Comparison of ENCODE assay signal across 8 cellular contexts in genomic region chr16:4293822-4294457, GRCh38. TPM values are rescaled to one million over a fixed set of nuclear protein-coding genes. Genes with fewer than 3 reads are reported as not detected.
DNase-seq lines count a peak whose midpoint lies in the region; ATAC-seq and TF ChIP-seq lines count a peak whose summit lies in the region.

No MANE protein-coding gene starts in this region.

- H3K4me3 ChIP-seq in AG04449 (ENCODE audit: low read depth, low read length): peak overlapping the region; percentile 43
- peak overlapping the region; percentile 37 for H3K4me3 ChIP-seq in thoracic aorta

- POLR2A ChIA-PET in AG04449 (lab: Yijun Ruan, JAX): interaction anchor here (1.2 kb wide), 1 partner anchor 22 kb away, joined by 3 read pairs; the partner anchor contains the start of gene GLIS2

- CTCF ChIA-PET in AG04449 (lab: Yijun Ruan, JAX): interaction anchor here (0.9 to 4.9 kb wide), 8 partner anchors 10 to 109 kb away, joined by 3 to 24 read pairs (median 4); no protein-coding TSS in a partner anchor

- DNase-seq in AG04449 (ENCODE audit: low read depth, low spot score) (no peak), M059J (ENCODE audit: low read depth) (peak; percentile 72), amniotic stem cell (lab: John Stamatoyannopoulos, UW) (peak; percentile 72), iPS-NIHi11 (ENCODE audit: low spot score) (peak; percentile 81), thoracic aorta (ENCODE audit: low spot score) (no peak), COLO829 (ENCODE audit: low spot score) (no peak), NCI-H226 (no peak)

- H3K4me1 ChIP-seq in thoracic aorta (ENCODE audit: control insufficient read depth in 1 of 2, low read depth in 2 of 2): peaks cover 17 to 43% of the 10 kb centered on the region in 2 donors

- TF ChIP-seq CTCF in AG04449 (IDR thresholded peaks at IDR 0.05; ENCODE audit: insufficient read depth, low read length, missing control alignments) (no peak), thoracic aorta (IDR thresholded peaks at IDR 0.05) (no peak)

- no peak for ATAC-seq in thoracic aorta (ENCODE audit: insufficient number of reproducible peaks, low FRiP score, low read depth)
- ATAC-seq in HG03159 (IDR thresholded peaks at IDR 0.05; ENCODE audit: unreplicated experiment): no peak

- H3K27me3 ChIP-seq in thoracic aorta (replicated peaks; ENCODE audit: insufficient read depth): no peaks in the 10 kb centered on the region

- no peaks in the 10 kb centered on the region for H3K9me3 ChIP-seq in thoracic aorta

- peak overlapping the region; percentile 61 to 73 for H3K27ac ChIP-seq in thoracic aorta

- no peaks in the 10 kb centered on the region for H3K36me3 ChIP-seq in thoracic aorta

RNA-seq across cellular contexts. Expression of gene TFAP4, which starts 21.1 kb away (rescaled TPM):
- 3.2 and 6.2 TPM in 2 replicates for total RNA-seq in M059J (2014; rRNA removed; shearing (Covaris generic))
- 1 to 10 TPM; 3.5 to 7.6 TPM for total RNA-seq in thoracic aorta

RNA-seq across cellular contexts. Expression of gene GLIS2, which starts 21.9 kb away (rescaled TPM):
- total RNA-seq in M059J (2014; rRNA removed; shearing (Covaris generic)): 0.22 and 1.1 TPM in 2 replicates
- total RNA-seq in thoracic aorta: 10 to 100 TPM; 19.5 to 32.9 TPM

RNA-seq across cellular contexts. Expression of gene SRL, which starts 52.1 kb away (rescaled TPM):
- total RNA-seq in M059J (2014; rRNA removed; shearing (Covaris generic)): not detected in 2 replicates
- 1 to 10 TPM in 1 of 2 donors, under 1 TPM in 1; 0.68 to 1.1 TPM for total RNA-seq in thoracic aorta

RNA-seq across cellular contexts. Expression of gene PAM16, which starts 57.2 kb away (rescaled TPM):
- 38.6 and 61.5 TPM in 2 replicates for total RNA-seq in M059J (2014; rRNA removed; shearing (Covaris generic))
- total RNA-seq in thoracic aorta: 10 to 100 TPM; 18.4 to 21.1 TPM

Comparison
In these comparisons a context has a peak if more than half of its experiments do, and no peak if none do; other contexts are left out.
1. DNase-seq: peak in M059J (single experiment), amniotic stem cell (single experiment) and iPS-NIHi11 (single experiment); none in AG04449 (single experiment), thoracic aorta (single experiment), COLO829 (single experiment) and NCI-H226 (single experiment).